Comparison of ENCODE assay signal across 8 cellular contexts in the genomic region with DNA sequence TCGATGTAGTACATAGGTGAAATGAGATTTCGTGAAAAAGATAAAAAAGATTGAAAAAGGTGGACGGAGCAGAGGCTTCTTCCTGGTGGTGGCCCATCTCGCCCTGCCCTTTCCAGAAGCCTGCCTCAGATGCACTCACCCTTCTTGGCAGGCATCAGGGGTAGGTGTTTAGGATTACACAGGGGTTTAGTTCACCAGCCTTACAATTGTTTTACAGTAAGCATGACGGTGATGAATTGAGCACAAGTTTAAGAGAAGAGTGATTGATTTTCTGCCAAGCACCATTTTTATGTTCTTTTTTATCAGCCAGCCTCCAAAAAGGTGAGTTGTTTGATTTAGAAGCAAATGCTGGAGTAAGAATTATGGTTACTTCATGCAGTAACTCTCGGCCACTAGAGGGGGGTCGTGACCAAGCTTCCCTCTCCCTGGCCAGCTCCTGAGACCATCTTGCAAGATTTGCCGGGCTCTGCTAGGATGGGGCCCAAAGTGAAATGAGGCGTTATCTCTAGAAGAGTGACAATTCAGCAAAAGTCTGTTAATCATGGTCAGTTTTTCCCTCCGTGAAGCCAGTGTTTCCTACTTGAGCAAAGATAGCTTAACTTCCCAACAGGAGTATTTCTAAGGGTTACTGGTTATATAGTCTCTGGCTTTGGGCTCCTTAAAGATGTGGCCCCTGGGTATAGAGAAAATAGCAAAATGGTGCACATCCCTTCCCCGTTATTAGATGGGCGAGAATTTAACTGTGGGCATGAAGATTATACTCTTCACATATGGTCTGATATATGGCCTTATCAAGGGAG.
A peak's percentile ranks its signal among the peaks of the same experiment; 100 is the strongest.
DNase-seq lines count a peak whose midpoint lies in the region; ATAC-seq, FAIRE-seq and TF ChIP-seq lines count a peak whose summit lies in the region.

No MANE protein-coding gene starts in this region.

- H3K9me3 ChIP-seq in DND-41 (ENCODE audit: insufficient read depth, low read length, severe bottlenecking) (no peaks in the 10 kb centered on the region), K562 (replicated peaks; ENCODE audit: control insufficient read depth, insufficient read depth, low read depth, low read length) (0 out of 2 replicates have a peak, but pooled peaks cover 5% of the 10 kb centered on the region), stomach (no peaks in the 10 kb centered on the region)

- no peak overlapping the region for H3K4me3 ChIP-seq in DND-41 (ENCODE audit: low read depth in 1 of 2, low read length in 2 of 2)
- H3K4me3 ChIP-seq in K562: no peak overlapping the region
- no peak overlapping the region for H3K4me3 ChIP-seq in stomach

- intact Hi-C loops in K562 (cut with micrococcal nuclease) (no loop called here), stomach (cut with DNase I; ENCODE audit: low total_unique reads) (no loop called here)

- H4K20me1 ChIP-seq in DND-41 (ENCODE audit: insufficient read depth, low read length) (no peaks in the 10 kb centered on the region), K562 (replicated peaks; ENCODE audit: control insufficient read depth, insufficient read depth, low read length) (no peaks in the 10 kb centered on the region)

- no peaks in the 10 kb centered on the region for H3K27me3 ChIP-seq in DND-41 (ENCODE audit: insufficient read depth, low read length, poor library complexity)
- H3K27me3 ChIP-seq in K562 (ENCODE audit: control insufficient read depth in 2 of 2, insufficient read depth in 2 of 2, low read length in 2 of 2): no peaks in the 10 kb centered on the region
- no peaks in the 10 kb centered on the region for H3K27me3 ChIP-seq in stomach

- CTCF ChIA-PET in K562 (lab: Yijun Ruan, JAX; ENCODE audit: low intra/inter-chr PET ratio): no interaction called here

- TF ChIP-seq RAD21 in K562 (CRISPR knock-in tag; conservative IDR thresholded peaks at IDR 0.05 in 1 of 2, IDR thresholded peaks at IDR 0.05 in 1 of 2): peak in 1 of 2 experiments; percentile 46; a peak in 2 of 4 replicates

- BruUV-seq in K562 (replicated peaks; lab: Mats Ljungman, UMichigan): no TSS peak

- no peak overlapping the region for H3K9ac ChIP-seq in DND-41 (ENCODE audit: low read depth, low read length)
- H3K9ac ChIP-seq in K562 (ENCODE audit: insufficient read depth in 1 of 2, low read depth in 2 of 2, low read length in 2 of 2): no peak overlapping the region

- WGBS in K562 (ENCODE audit: insufficient coverage, low coverage, missing lambda C conversion rate): 1% methylated on average over 12 of the region's 12 CpGs
- 32 to 46% (median 41%) methylated on average over 12 of the region's 12 CpGs for WGBS in stomach, 5 donors

- TF ChIP-seq CTCF in DND-41 (IDR thresholded peaks at IDR 0.05; ENCODE audit: borderline replicate concordance, extremely low read depth, low read length, poor library complexity, severe bottlenecking): peak; percentile 58
- TF ChIP-seq CTCF in HFFc6 (IDR thresholded peaks at IDR 0.05): peak; percentile 91
- peak; percentile 23 to 34 (median 33); a peak in 3 of 6 replicates for TF ChIP-seq CTCF in K562 (IDR thresholded peaks at IDR 0.05 in 2 of 3, conservative IDR thresholded peaks at IDR 0.05 in 1 of 3; ENCODE audit: insufficient read depth in 2 of 3, low read depth in 1 of 3, low read length in 3 of 3)
- peak in 4 of 7 experiments; percentile 38 to 56 (median 40) for TF ChIP-seq CTCF in stomach (IDR thresholded peaks at IDR 0.05)

- peak; percentile 60; the same call in 1 of the 3 replicates for ATAC-seq in DND-41 (ENCODE audit: insufficient read depth, low read depth)
- ATAC-seq in K562: no peak
- no peak for ATAC-seq in GM21423 (IDR thresholded peaks at IDR 0.05; ENCODE audit: unreplicated experiment)

- H3K36me3 Mint-ChIP-seq in HFFc6 (ENCODE audit: low read depth): no peaks in the 10 kb centered on the region

- H3K9me1 ChIP-seq in K562 (ENCODE audit: control insufficient read depth, insufficient read depth, low read length): no peaks in the 10 kb centered on the region

- TF ChIP-seq EP300 in K562 (IDR thresholded peaks at IDR 0.05; ENCODE audit: low read length) (no peak), stomach (IDR thresholded peaks at IDR 0.05) (no peak)

- H3K4me3 Mint-ChIP-seq in HFFc6: peak overlapping the region; percentile 86

- TF ChIP-seq POLR2A in K562 (conservative IDR thresholded peaks at IDR 0.05) (no peak), stomach (IDR thresholded peaks at IDR 0.05) (no peak)

- DNase-seq in DND-41 (peak; percentile 34), HFFc6 (peak; percentile 73), NCI-H774 (lab: John Stamatoyannopoulos, UW) (peak; percentile 25), K562 (ENCODE audit: extremely low read depth in 1 of 4, low spot score in 3 of 4) (peak; percentile 22 to 37 (median 29)), iPS-NIHi11 (ENCODE audit: low spot score) (peak; percentile 81), stomach (peak; percentile 51), T-helper 2 cell (no peak)

- H3K27ac ChIP-seq in DND-41 (ENCODE audit: low read length) (no peak overlapping the region), K562 (ENCODE audit: extremely low read depth, low read depth, low read length) (no peak overlapping the region), stomach (peak overlapping the region in 2 of 5 donors; percentile 18 to 32)

- POLR2A ChIA-PET in K562 (lab: Yijun Ruan, JAX): interaction anchor here (0.7 to 1.1 kb wide), 2 partner anchors 11 to 24 kb away, joined by 4 to 5 read pairs; no protein-coding TSS in a partner anchor

- peak overlapping the region; percentile 100 for H3K27ac Mint-ChIP-seq in HFFc6

- H3K4me2 ChIP-seq in DND-41 (ENCODE audit: insufficient read depth, low read length): no peak overlapping the region
- no peak overlapping the region for H3K4me2 ChIP-seq in K562 (ENCODE audit: insufficient read depth, low read length)

- no peaks in the 10 kb centered on the region for H3K9me3 Mint-ChIP-seq in HFFc6

- H3K4me1 ChIP-seq in DND-41 (ENCODE audit: insufficient read depth, low read length): no peaks in the 10 kb centered on the region
- H3K4me1 ChIP-seq in K562 (replicated peaks in 1 of 2; ENCODE audit: control insufficient read depth in 2 of 2, insufficient read depth in 2 of 2, low read length in 2 of 2): no peaks in the 10 kb centered on the region
- peaks cover 0 to 26% (median 3%) of the 10 kb centered on the region in 4 donors for H3K4me1 ChIP-seq in stomach

- in situ Hi-C loops in K562 (cut with MboI): no loop called here

- H3K36me3 ChIP-seq in DND-41 (ENCODE audit: insufficient read depth, low read length) (no peaks in the 10 kb centered on the region), K562 (ENCODE audit: control insufficient read depth, insufficient read depth, low read length) (no peaks in the 10 kb centered on the region), stomach (no peaks in the 10 kb centered on the region)

- H3K79me2 ChIP-seq in DND-41 (ENCODE audit: insufficient read depth, low read length) (no peaks in the 10 kb centered on the region), K562 (ENCODE audit: control insufficient read depth, insufficient read depth, low read length) (no peaks in the 10 kb centered on the region)

- H2AFZ ChIP-seq in DND-41 (ENCODE audit: low read depth, low read length) (no peak overlapping the region), K562 (ENCODE audit: low read depth, low read length) (no peak overlapping the region)

- peaks cover 1% of the 10 kb centered on the region for H3K27me3 Mint-ChIP-seq in HFFc6 (ENCODE audit: insufficient read depth)

- H3K4me1 Mint-ChIP-seq in HFFc6 (ENCODE audit: low read depth): peaks cover 60% of the 10 kb centered on the region

- no peak for FAIRE-seq in K562 (lab: Jason Lieb, UNC)

TF ChIP-seq in K562, 482 proteins besides CTCF, POLR2A, EP300 and RAD21:
- TF ChIP-seq DACH1 (IDR thresholded peaks at IDR 0.05; ENCODE audit: partially characterized antibody) (no peak), TGIF2 (CRISPR knock-in tag; IDR thresholded peaks at IDR 0.05) (no peak), MTA1 (IDR thresholded peaks at IDR 0.05; ENCODE audit: borderline replicate concordance) (no peak)
- TF ChIP-seq, protein P1, sequence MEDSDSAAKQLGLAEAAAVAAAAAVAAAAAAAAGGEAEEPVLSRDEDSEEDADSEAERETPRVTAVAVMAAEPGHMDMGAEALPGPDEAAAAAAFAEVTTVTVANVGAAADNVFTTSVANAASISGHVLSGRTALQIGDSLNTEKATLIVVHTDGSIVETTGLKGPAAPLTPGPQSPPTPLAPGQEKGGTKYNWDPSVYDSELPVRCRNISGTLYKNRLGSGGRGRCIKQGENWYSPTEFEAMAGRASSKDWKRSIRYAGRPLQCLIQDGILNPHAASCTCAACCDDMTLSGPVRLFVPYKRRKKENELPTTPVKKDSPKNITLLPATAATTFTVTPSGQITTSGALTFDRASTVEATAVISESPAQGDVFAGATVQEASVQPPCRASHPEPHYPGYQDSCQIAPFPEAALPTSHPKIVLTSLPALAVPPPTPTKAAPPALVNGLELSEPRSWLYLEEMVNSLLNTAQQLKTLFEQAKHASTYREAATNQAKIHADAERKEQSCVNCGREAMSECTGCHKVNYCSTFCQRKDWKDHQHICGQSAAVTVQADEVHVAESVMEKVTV (CRISPR knock-in tag; IDR thresholded peaks at IDR 0.05): 0 out of 2 replicates have a peak, but pooled peaks have one; percentile 18
- TF ChIP-seq, protein P2, sequence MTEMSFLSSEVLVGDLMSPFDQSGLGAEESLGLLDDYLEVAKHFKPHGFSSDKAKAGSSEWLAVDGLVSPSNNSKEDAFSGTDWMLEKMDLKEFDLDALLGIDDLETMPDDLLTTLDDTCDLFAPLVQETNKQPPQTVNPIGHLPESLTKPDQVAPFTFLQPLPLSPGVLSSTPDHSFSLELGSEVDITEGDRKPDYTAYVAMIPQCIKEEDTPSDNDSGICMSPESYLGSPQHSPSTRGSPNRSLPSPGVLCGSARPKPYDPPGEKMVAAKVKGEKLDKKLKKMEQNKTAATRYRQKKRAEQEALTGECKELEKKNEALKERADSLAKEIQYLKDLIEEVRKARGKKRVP (CRISPR knock-in tag; IDR thresholded peaks at IDR 0.05): no peak

Comparison
In these comparisons a context has a peak if more than half of its experiments do, and no peak if none do; other contexts are left out.
1. DNase-seq: peak in DND-41 (single experiment), HFFc6 (single experiment), NCI-H774 (single experiment), K562 (4 of 4), iPS-NIHi11 (single experiment) and stomach (single experiment); none in T-helper 2 cell (0 of 5).
2. CTCF ChIP-seq: peak in every context shown above with its lines; median percentile 91 in HFFc6; 58 in DND-41; 40 in stomach; 33 in K562.